Comparison of ENCODE assay signal across 26 cellular contexts in genomic region chr17:67038861-67039365, GRCh38. TPM values are rescaled to one million over a fixed set of nuclear protein-coding genes. Genes with fewer than 3 reads are reported as not detected.
"Had no signal": no experiment of that assay in that cellular context is flagged by ENCODE, and none has a peak within 500 bp of the region (broad histone marks: within the 10 kb centered on the region; RNA-seq: fewer than 3 reads in every experiment).

No MANE protein-coding gene starts in this region.

- H3K27ac ChIP-seq: SJSA1 had no signal

- DNase-seq: IMR-90, Karpas-422, KG1, MG63, NCI-H1092, NCI-H1105 treated with DMSO at 0.1 percent for 48 hours, NCI-H1417 treated with DMSO at 0.1 percent for 48 hours, NCI-H146, NCI-H1694 treated with DMSO at 0.1 percent for 48 hours, NCI-H1930, NCI-H2081, NCI-H2107, NCI-H2227 treated with DMSO at 0.1 percent for 48 hours, NCI-H524, NCI-H526 treated with DMSO at 0.1 percent for 48 hours, NCI-H774, RPMI8226, SIG-M5, SW 1271 had no signal

- FAIRE-seq: HepG2, RCC 7860 had no signal

- H3K9me3 ChIP-seq: MG63, SK-N-SH had no signal

- H3K4me2 ChIP-seq: SK-N-SH had no signal

- H3K36me3 ChIP-seq: MG63, SJSA1 had no signal

- H3K4me3 ChIP-seq: MG63, SJSA1 had no signal

- H3K27me3 ChIP-seq: SJSA1 had no signal

RNA-seq across cellular contexts. Expression of gene CACNG1, which starts 5.4 kb away (rescaled TPM):
- total RNA-seq: HepG2, HT-29, IMR-90, NCI-H460, Right ventricle myocardium superior had no signal
